In the genomic region with DNA sequence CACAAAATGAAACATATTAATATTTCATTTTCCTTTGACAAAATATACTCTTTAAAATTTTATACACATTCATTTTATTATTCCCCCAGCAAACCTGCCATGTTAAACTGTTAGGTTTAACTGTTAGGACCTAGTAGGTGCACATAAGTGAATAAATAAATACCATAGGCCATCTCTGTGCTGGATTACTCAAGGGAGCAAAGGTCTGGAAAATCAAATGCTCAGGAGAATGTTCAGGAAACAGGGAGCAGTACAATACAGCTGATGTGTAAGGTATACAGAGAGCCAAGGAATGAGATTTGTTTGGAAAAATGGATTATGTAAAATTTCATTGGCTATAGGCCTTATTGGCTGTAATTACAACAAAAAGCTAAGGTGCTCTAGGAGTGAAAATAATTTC, we compare ENCODE assay signal across 33 cellular contexts.
"Had no signal": no experiment of that assay in that cellular context is flagged by ENCODE, and none has a peak within 500 bp of the region (broad histone marks: within the 10 kb centered on the region; RNA-seq: fewer than 3 reads in every experiment).

No MANE protein-coding gene starts in this region.

- H3K27ac ChIP-seq: adrenal gland, body of pancreas, brain microvascular endothelial cell, breast epithelium, VCaP had no signal

- H3K4me3 ChIP-seq: adrenal gland, body of pancreas, breast epithelium had no signal

- H3K36me3 ChIP-seq: adrenal gland, brain microvascular endothelial cell, breast epithelium had no signal

- ATAC-seq: activated CD8-positive, alpha-beta T cell treated with anti-CD3 and anti-CD28 coated beads for 36 hours; activated naive CD4-positive, alpha-beta T cell treated with anti-CD3 and anti-CD28 coated beads, Interleukin-2, amount 50 U/mL, for 72 hours; activated T-cell treated with anti-CD3 and anti-CD28 coated beads, Interleukin-2, amount 50 U/mL, for 4 hours; activated T-cell treated with anti-CD3 and anti-CD28 coated beads, Interleukin-2, amount 50 U/mL, for 72 hours; activated T-helper 17 cell treated with anti-CD3 and anti-CD28 coated beads, Interleukin-2, amount 50 U/mL, for 72 hours; body of pancreas; T-cell; T-helper 17 cell had no signal

- H3K27me3 ChIP-seq: adrenal gland, body of pancreas, brain microvascular endothelial cell, breast epithelium had no signal

- H3K4me1 ChIP-seq: adrenal gland, body of pancreas, breast epithelium had no signal

- FAIRE-seq: astrocyte, TTC549 had no signal

- DNase-seq: activated B cell treated with CpG ODN at 0.5 μM for 24 hours; activated CD4-positive, alpha-beta memory T cell treated with anti-CD3 and anti-CD28 coated beads for 36 hours; activated CD4-positive, alpha-beta T cell treated with anti-CD3 and anti-CD28 coated beads for 4 hours; activated CD4-positive, alpha-beta T cell treated with anti-CD3 and anti-CD28 coated beads, Interleukin-2, amount 10 ng/mL, durations not matched to agents 24 days and 14 days; activated CD4-positive, alpha-beta T cell treated with anti-CD3 and anti-CD28 coated beads, Interleukin-2, amount 50 U/mL, for 1 hour; activated CD4-positive, alpha-beta T cell treated with anti-CD3 and anti-CD28 coated beads, Interleukin-2, amount 50 U/mL, for 4 hours; activated CD4-positive, CD25-positive, alpha-beta regulatory T cell treated with anti-CD3 and anti-CD28 coated beads, Interleukin-2, amount 50 U/mL, for 72 hours; activated CD8-positive, alpha-beta memory T cell treated with anti-CD3 and anti-CD28 coated beads, Interleukin-2, amount 50 U/mL, for 4 hours; activated CD8-positive, alpha-beta T cell treated with anti-CD3 and anti-CD28 coated beads for 36 hours; activated effector memory CD4-positive, alpha-beta T cell treated with anti-CD3 and anti-CD28 coated beads, Interleukin-2, amount 50 U/mL, for 16 hours; activated gamma-delta T cell treated with Interleukin-2 at 50 U/mL for 16 hours; activated naive CD4-positive, alpha-beta T cell; activated naive CD4-positive, alpha-beta T cell treated with anti-CD3 and anti-CD28 coated beads for 36 hours; activated naive CD4-positive, alpha-beta T cell treated with anti-CD3 and anti-CD28 coated beads, Interleukin-2, amount 50 U/mL, for 16 hours; activated naive CD8-positive, alpha-beta T cell treated with anti-CD3 and anti-CD28 coated beads for 36 hours; activated T-cell treated with anti-CD3 and anti-CD28 coated beads for 4 hours; activated T-cell treated with anti-CD3 and anti-CD28 coated beads, Interleukin-2, amount 50 U/mL, for 1 hour; activated T-cell treated with anti-CD3 and anti-CD28 coated beads, Interleukin-2, amount 50 U/mL, for 4 hours; activated T-cell treated with anti-CD3 and anti-CD28 coated beads, Interleukin-2, amount 50 U/mL, for 72 hours; adrenal gland; amniotic stem cell; aorta; body of pancreas; brain microvascular endothelial cell; central memory CD4-positive, alpha-beta T cell; T-cell; T-helper 17 cell had no signal

- H3K9me3 ChIP-seq: adrenal gland, body of pancreas had no signal
